In genomic region chr5:102211165-102211564, GRCh38 we compare ENCODE assay signal across 21 cellular contexts.
DNase-seq lines count a peak whose midpoint lies in the region; ATAC-seq lines count a peak whose summit lies in the region.
"Had no signal": no experiment of that assay in that cellular context is flagged by ENCODE, and none has a peak within 500 bp of the region (broad histone marks: within the 10 kb centered on the region; RNA-seq: fewer than 3 reads in every experiment).

No MANE protein-coding gene starts in this region.

- ATAC-seq in GM19395 (IDR thresholded peaks at IDR 0.05; ENCODE audit: unreplicated experiment) (peak; percentile 66), GM19452 (IDR thresholded peaks at IDR 0.05; ENCODE audit: unreplicated experiment) (no peak), GM18873 (IDR thresholded peaks at IDR 0.05; ENCODE audit: low FRiP score, unreplicated experiment) (no peak)
- ATAC-seq: activated T-cell treated with anti-CD3 and anti-CD28 coated beads, Interleukin-2, amount 50 U/mL, for 4 hours; left lung; right cardiac atrium had no signal

- peak; percentile 95 for DNase-seq in MV-4-11 (lab: John Stamatoyannopoulos, UW)
- DNase-seq in SKM-1 treated with dmso at 0.1 percent for 144 hours (lab: John Stamatoyannopoulos, UW; ENCODE audit: unreplicated experiment) = peak; percentile 88
- DNase-seq in GM19238 (ENCODE audit: insufficient read length, low spot score) = no peak
- no peak for DNase-seq in hepatic stellate cell (ENCODE audit: low spot score)
- DNase-seq: activated CD4-positive, alpha-beta T cell treated with anti-CD3 and anti-CD28 coated beads for 4 hours; activated naive CD4-positive, alpha-beta T cell; activated T-cell treated with anti-CD3 and anti-CD28 coated beads, Interleukin-2, amount 50 U/mL, for 4 hours; C1 segment of cervical spinal cord; DMS79; GDM1; left lung; mesendoderm; NCI-H1048; NCI-H1694 treated with DMSO at 0.1 percent for 48 hours; NCI-H524 treated with DMSO at 0.1 percent for 48 hours; right cardiac atrium; stimulated activated CD4-positive, alpha-beta T cell treated with anti-CD3 and anti-CD28 coated beads, Interleukin-4, amount 100 ng/mL, for 1 hour; T-helper 2 cell had no signal

Comparison
In these comparisons a context has a peak if more than half of its experiments do, and no peak if none do; other contexts are left out.
1. DNase-seq: peak in MV-4-11 (single experiment) and SKM-1 treated with dmso at 0.1 percent for 144 hours (single experiment); none in GM19238 (single experiment) and hepatic stellate cell (single experiment).